ENCODE assay signal across 1 cellular context in genomic region chr1:213492161-213493041, GRCh38.
TF ChIP-seq lines count a peak whose summit lies in the region.

No MANE protein-coding gene starts in this region.

TF ChIP-seq in HepG2, 621 proteins besides CTCF, POLR2A, EP300 and RAD21 (continued from another document):
- TF ChIP-seq, protein P1, sequence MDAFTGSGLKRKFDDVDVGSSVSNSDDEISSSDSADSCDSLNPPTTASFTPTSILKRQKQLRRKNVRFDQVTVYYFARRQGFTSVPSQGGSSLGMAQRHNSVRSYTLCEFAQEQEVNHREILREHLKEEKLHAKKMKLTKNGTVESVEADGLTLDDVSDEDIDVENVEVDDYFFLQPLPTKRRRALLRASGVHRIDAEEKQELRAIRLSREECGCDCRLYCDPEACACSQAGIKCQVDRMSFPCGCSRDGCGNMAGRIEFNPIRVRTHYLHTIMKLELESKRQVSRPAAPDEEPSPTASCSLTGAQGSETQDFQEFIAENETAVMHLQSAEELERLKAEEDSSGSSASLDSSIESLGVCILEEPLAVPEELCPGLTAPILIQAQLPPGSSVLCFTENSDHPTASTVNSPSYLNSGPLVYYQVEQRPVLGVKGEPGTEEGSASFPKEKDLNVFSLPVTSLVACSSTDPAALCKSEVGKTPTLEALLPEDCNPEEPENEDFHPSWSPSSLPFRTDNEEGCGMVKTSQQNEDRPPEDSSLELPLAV (CRISPR knock-in tag; conservative IDR thresholded peaks at IDR 0.05; ENCODE audit: low read depth): no peak
- TF ChIP-seq, protein P2, sequence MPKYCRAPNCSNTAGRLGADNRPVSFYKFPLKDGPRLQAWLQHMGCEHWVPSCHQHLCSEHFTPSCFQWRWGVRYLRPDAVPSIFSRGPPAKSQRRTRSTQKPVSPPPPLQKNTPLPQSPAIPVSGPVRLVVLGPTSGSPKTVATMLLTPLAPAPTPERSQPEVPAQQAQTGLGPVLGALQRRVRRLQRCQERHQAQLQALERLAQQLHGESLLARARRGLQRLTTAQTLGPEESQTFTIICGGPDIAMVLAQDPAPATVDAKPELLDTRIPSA (CRISPR knock-in tag; IDR thresholded peaks at IDR 0.05; ENCODE audit: borderline replicate concordance): no peak
- TF ChIP-seq HHEX (CRISPR knock-in tag; IDR thresholded peaks at IDR 0.05): peak; percentile 67; the same call in 1 of the 2 replicates
- no peak for TF ChIP-seq PHF20 (CRISPR knock-in tag; IDR thresholded peaks at IDR 0.05)
- no peak for TF ChIP-seq MAZ (IDR thresholded peaks at IDR 0.05; ENCODE audit: borderline replicate concordance, low read depth, low read length)
- no peak for TF ChIP-seq MAZ (CRISPR knock-in tag; IDR thresholded peaks at IDR 0.05; ENCODE audit: low read depth)
- peak; percentile 76 to 85; a peak in 3 of 4 replicates for TF ChIP-seq NR2F1 (CRISPR knock-in tag; IDR thresholded peaks at IDR 0.05)
- TF ChIP-seq ZNF329 (CRISPR knock-in tag; IDR thresholded peaks at IDR 0.05; ENCODE audit: low read depth): no peak
- TF ChIP-seq ZNF543 (CRISPR knock-in tag; IDR thresholded peaks at IDR 0.05): no peak; the same call in 1 of the 2 replicates
- no peak for TF ChIP-seq DMTF1 (CRISPR knock-in tag; IDR thresholded peaks at IDR 0.05)
- TF ChIP-seq, protein P3, sequence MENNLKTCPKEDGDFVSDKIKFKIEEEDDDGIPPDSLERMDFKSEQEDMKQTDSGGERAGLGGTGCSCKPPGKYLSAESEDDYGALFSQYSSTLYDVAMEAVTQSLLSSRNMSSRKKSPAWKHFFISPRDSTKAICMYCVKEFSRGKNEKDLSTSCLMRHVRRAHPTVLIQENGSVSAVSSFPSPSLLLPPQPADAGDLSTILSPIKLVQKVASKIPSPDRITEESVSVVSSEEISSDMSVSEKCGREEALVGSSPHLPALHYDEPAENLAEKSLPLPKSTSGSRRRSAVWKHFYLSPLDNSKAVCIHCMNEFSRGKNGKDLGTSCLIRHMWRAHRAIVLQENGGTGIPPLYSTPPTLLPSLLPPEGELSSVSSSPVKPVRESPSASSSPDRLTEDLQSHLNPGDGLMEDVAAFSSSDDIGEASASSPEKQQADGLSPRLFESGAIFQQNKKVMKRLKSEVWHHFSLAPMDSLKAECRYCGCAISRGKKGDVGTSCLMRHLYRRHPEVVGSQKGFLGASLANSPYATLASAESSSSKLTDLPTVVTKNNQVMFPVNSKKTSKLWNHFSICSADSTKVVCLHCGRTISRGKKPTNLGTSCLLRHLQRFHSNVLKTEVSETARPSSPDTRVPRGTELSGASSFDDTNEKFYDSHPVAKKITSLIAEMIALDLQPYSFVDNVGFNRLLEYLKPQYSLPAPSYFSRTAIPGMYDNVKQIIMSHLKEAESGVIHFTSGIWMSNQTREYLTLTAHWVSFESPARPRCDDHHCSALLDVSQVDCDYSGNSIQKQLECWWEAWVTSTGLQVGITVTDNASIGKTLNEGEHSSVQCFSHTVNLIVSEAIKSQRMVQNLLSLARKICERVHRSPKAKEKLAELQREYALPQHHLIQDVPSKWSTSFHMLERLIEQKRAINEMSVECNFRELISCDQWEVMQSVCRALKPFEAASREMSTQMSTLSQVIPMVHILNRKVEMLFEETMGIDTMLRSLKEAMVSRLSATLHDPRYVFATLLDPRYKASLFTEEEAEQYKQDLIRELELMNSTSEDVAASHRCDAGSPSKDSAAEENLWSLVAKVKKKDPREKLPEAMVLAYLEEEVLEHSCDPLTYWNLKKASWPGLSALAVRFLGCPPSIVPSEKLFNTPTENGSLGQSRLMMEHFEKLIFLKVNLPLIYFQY (CRISPR knock-in tag; IDR thresholded peaks at IDR 0.05; ENCODE audit: borderline replicate concordance): no peak
- no peak for TF ChIP-seq SP2 (CRISPR knock-in tag; IDR thresholded peaks at IDR 0.05)
- TF ChIP-seq ZFY (CRISPR knock-in tag; IDR thresholded peaks at IDR 0.05): no peak
- no peak for TF ChIP-seq ARNT2 (CRISPR knock-in tag; IDR thresholded peaks at IDR 0.05; ENCODE audit: low read depth)
- no peak for TF ChIP-seq ZSCAN31 (CRISPR knock-in tag; IDR thresholded peaks at IDR 0.05; ENCODE audit: low read depth)
- no peak for TF ChIP-seq ZNF564 (CRISPR knock-in tag; IDR thresholded peaks at IDR 0.05)
- no peak for TF ChIP-seq STAT5B (CRISPR knock-in tag; IDR thresholded peaks at IDR 0.05)
- TF ChIP-seq HOXA7 (CRISPR knock-in tag; IDR thresholded peaks at IDR 0.05): no peak
- no peak for TF ChIP-seq ATF7-NPFF (CRISPR knock-in tag; IDR thresholded peaks at IDR 0.05; ENCODE audit: low read depth)
- no peak for TF ChIP-seq ZKSCAN1 (IDR thresholded peaks at IDR 0.05; ENCODE audit: low read length)
- no peak for TF ChIP-seq ZNF558 (CRISPR knock-in tag; IDR thresholded peaks at IDR 0.05; ENCODE audit: borderline replicate concordance)
- peak; percentile 88 for TF ChIP-seq ZMYM4 (CRISPR knock-in tag; IDR thresholded peaks at IDR 0.05)
- no peak; the same call in 1 of the 2 replicates for TF ChIP-seq CHD4 (IDR thresholded peaks at IDR 0.05; ENCODE audit: borderline replicate concordance, low read length)
